ENCODE assay signal across 1 cellular context in genomic region chr9:131349881-131350563, GRCh38.
A peak's percentile ranks its signal among the peaks of the same experiment; 100 is the strongest.
TF ChIP-seq lines count a peak whose summit lies in the region.

No MANE protein-coding gene starts in this region.

TF ChIP-seq in K562, 482 proteins besides CTCF, POLR2A, EP300 and RAD21 (continued from another document and continues in another):
- TF ChIP-seq, protein P1, sequence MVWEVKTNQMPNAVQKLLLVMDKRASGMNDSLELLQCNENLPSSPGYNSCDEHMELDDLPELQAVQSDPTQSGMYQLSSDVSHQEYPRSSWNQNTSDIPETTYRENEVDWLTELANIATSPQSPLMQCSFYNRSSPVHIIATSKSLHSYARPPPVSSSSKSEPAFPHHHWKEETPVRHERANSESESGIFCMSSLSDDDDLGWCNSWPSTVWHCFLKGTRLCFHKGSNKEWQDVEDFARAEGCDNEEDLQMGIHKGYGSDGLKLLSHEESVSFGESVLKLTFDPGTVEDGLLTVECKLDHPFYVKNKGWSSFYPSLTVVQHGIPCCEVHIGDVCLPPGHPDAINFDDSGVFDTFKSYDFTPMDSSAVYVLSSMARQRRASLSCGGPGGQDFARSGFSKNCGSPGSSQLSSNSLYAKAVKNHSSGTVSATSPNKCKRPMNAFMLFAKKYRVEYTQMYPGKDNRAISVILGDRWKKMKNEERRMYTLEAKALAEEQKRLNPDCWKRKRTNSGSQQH (CRISPR knock-in tag; IDR thresholded peaks at IDR 0.05): no peak
- TF ChIP-seq RERE (CRISPR knock-in tag; IDR thresholded peaks at IDR 0.05; ENCODE audit: borderline replicate concordance): no peak
- TF ChIP-seq ZNF668 (CRISPR knock-in tag; IDR thresholded peaks at IDR 0.05): no peak
- TF ChIP-seq ETV1 (tag; conservative IDR thresholded peaks at IDR 0.05; ENCODE audit: low read depth): peak; percentile 44; the same call in 1 of the 2 replicates
- TF ChIP-seq ZNF274 (IDR thresholded peaks at IDR 0.05; ENCODE audit: borderline replicate concordance, low read depth, low read length): no peak
- no peak for TF ChIP-seq SAFB2 (IDR thresholded peaks at IDR 0.05; ENCODE audit: borderline replicate concordance, low read depth, low read length, severe bottlenecking)
- TF ChIP-seq MTA1 (IDR thresholded peaks at IDR 0.05; ENCODE audit: borderline replicate concordance): no peak
- no peak for TF ChIP-seq KLF10 (CRISPR knock-in tag; IDR thresholded peaks at IDR 0.05)
- TF ChIP-seq HSF4 (CRISPR knock-in tag; IDR thresholded peaks at IDR 0.05; ENCODE audit: borderline replicate concordance): no peak
- no peak for TF ChIP-seq KAT2B (IDR thresholded peaks at IDR 0.05; ENCODE audit: low read depth, low read length)
- TF ChIP-seq NKRF (IDR thresholded peaks at IDR 0.05; ENCODE audit: borderline replicate concordance): no peak
- no peak for TF ChIP-seq BACH1 (tag; IDR thresholded peaks at IDR 0.05)
- peak; percentile 17; the same call in 1 of the 2 replicates for TF ChIP-seq GATAD2A (IDR thresholded peaks at IDR 0.05)
- TF ChIP-seq ARNT (IDR thresholded peaks at IDR 0.05): no peak
- TF ChIP-seq CEBPB (tag; IDR thresholded peaks at IDR 0.05): no peak
- TF ChIP-seq ZNF518B (CRISPR knock-in tag; IDR thresholded peaks at IDR 0.05): no peak
- TF ChIP-seq MCM3 (IDR thresholded peaks at IDR 0.05): no peak
- no peak for TF ChIP-seq TARDBP (IDR thresholded peaks at IDR 0.05)
- no peak for TF ChIP-seq HLTF (IDR thresholded peaks at IDR 0.05)
- TF ChIP-seq PRMT5 (CRISPR knock-in tag; IDR thresholded peaks at IDR 0.05): no peak
- no peak for TF ChIP-seq ZNF324 (CRISPR knock-in tag; IDR thresholded peaks at IDR 0.05)
- TF ChIP-seq SMARCE1 (IDR thresholded peaks at IDR 0.05): no peak
- TF ChIP-seq ZNF695 (CRISPR knock-in tag; IDR thresholded peaks at IDR 0.05): no peak
- TF ChIP-seq JUN (IDR thresholded peaks at IDR 0.05; ENCODE audit: borderline replicate concordance, low read depth, low read length): no peak
- no peak for TF ChIP-seq JUN (CRISPR knock-in tag; IDR thresholded peaks at IDR 0.05; ENCODE audit: borderline replicate concordance)
- TF ChIP-seq, protein P2, sequence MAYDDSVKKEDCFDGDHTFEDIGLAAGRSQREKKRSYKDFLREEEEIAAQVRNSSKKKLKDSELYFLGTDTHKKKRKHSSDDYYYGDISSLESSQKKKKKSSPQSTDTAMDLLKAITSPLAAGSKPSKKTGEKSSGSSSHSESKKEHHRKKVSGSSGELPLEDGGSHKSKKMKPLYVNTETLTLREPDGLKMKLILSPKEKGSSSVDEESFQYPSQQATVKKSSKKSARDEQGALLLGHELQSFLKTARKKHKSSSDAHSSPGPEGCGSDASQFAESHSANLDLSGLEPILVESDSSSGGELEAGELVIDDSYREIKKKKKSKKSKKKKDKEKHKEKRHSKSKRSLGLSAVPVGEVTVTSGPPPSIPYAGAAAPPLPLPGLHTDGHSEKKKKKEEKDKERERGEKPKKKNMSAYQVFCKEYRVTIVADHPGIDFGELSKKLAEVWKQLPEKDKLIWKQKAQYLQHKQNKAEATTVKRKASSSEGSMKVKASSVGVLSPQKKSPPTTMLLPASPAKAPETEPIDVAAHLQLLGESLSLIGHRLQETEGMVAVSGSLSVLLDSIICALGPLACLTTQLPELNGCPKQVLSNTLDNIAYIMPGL (CRISPR knock-in tag; IDR thresholded peaks at IDR 0.05): no peak
- TF ChIP-seq, protein P3, sequence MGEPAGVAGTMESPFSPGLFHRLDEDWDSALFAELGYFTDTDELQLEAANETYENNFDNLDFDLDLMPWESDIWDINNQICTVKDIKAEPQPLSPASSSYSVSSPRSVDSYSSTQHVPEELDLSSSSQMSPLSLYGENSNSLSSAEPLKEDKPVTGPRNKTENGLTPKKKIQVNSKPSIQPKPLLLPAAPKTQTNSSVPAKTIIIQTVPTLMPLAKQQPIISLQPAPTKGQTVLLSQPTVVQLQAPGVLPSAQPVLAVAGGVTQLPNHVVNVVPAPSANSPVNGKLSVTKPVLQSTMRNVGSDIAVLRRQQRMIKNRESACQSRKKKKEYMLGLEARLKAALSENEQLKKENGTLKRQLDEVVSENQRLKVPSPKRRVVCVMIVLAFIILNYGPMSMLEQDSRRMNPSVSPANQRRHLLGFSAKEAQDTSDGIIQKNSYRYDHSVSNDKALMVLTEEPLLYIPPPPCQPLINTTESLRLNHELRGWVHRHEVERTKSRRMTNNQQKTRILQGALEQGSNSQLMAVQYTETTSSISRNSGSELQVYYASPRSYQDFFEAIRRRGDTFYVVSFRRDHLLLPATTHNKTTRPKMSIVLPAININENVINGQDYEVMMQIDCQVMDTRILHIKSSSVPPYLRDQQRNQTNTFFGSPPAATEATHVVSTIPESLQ (CRISPR knock-in tag; IDR thresholded peaks at IDR 0.05): no peak
- no peak for TF ChIP-seq PHB2 (IDR thresholded peaks at IDR 0.05; ENCODE audit: low read depth)
- TF ChIP-seq SAFB (IDR thresholded peaks at IDR 0.05; ENCODE audit: borderline replicate concordance, low read depth, low read length): no peak
- TF ChIP-seq ZNF184 (CRISPR knock-in tag; IDR thresholded peaks at IDR 0.05): no peak
- TF ChIP-seq L3MBTL2 (IDR thresholded peaks at IDR 0.05): peak; percentile 76
- no peak for TF ChIP-seq NONO (IDR thresholded peaks at IDR 0.05; ENCODE audit: low read depth in 2 of 2, low read length in 1 of 2)
- no peak for TF ChIP-seq MAFF (IDR thresholded peaks at IDR 0.05; ENCODE audit: low read length)
- no peak for TF ChIP-seq ZNF311 (CRISPR knock-in tag; IDR thresholded peaks at IDR 0.05)
- TF ChIP-seq HEY1 (CRISPR knock-in tag; IDR thresholded peaks at IDR 0.05; ENCODE audit: borderline replicate concordance): no peak
- TF ChIP-seq CREB3 (tag; conservative IDR thresholded peaks at IDR 0.05; ENCODE audit: low read depth): no peak
- TF ChIP-seq MXD1 (CRISPR knock-in tag; IDR thresholded peaks at IDR 0.05; ENCODE audit: borderline replicate concordance, poor library complexity, severe bottlenecking): no peak
- TF ChIP-seq ZNF280A (IDR thresholded peaks at IDR 0.05; ENCODE audit: low read depth, partially characterized antibody): no peak
- TF ChIP-seq NBN (IDR thresholded peaks at IDR 0.05; ENCODE audit: low read depth): peak; percentile 26; the same call in 1 of the 2 replicates
- TF ChIP-seq ETS1 (conservative IDR thresholded peaks at IDR 0.05; ENCODE audit: control insufficient read depth, low read depth, low read length): no peak
- no peak for TF ChIP-seq ETV6 (IDR thresholded peaks at IDR 0.05; ENCODE audit: borderline replicate concordance in 1 of 2, low read depth in 2 of 2, low read length in 1 of 2)
- TF ChIP-seq ETV6 (CRISPR knock-in tag; IDR thresholded peaks at IDR 0.05; ENCODE audit: borderline replicate concordance): no peak
- peak; percentile 54; the same call in 1 of the 2 replicates for TF ChIP-seq BHLHE40 (IDR thresholded peaks at IDR 0.05; ENCODE audit: low read length)
- TF ChIP-seq PCBP2 (IDR thresholded peaks at IDR 0.05; ENCODE audit: low read depth, low read length, poor library complexity, severe bottlenecking): no peak
